In the genomic region with DNA sequence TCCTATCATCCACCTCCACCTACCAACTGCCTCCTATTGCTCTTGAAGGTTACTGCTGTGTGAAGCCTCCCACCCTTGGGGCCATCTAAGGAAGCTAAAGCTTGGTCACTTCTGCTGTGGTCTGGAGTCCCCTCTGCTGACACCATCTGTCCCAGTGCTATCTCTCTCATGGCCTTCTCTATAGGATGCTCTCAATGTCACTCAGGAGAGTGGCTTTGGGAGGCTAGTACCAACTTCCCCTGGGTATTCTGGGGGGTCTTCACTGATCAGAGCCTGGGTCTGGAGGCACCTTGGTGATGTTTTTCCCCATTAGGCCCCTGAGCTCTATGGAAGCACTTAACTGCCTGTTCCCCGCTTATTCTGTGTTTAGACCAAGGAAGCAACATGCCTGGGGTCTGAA, we compare ENCODE assay signal across 23 cellular contexts. TPM values are rescaled to one million over a fixed set of nuclear protein-coding genes. Genes with fewer than 3 reads are reported as not detected.
A peak's percentile ranks its signal among the peaks of the same experiment; 100 is the strongest.
DNase-seq lines count a peak whose midpoint lies in the region; ATAC-seq, FAIRE-seq and TF ChIP-seq lines count a peak whose summit lies in the region.
"Had no signal": no experiment of that assay in that cellular context is flagged by ENCODE, and none has a peak within 500 bp of the region (broad histone marks: within the 10 kb centered on the region; RNA-seq: fewer than 3 reads in every experiment).

No MANE protein-coding gene starts in this region.

- no peak overlapping the region for H3K9ac ChIP-seq in HepG2 (ENCODE audit: insufficient read depth, low read depth, low read length)

- H3K36me3 ChIP-seq in HepG2 (replicated peaks in 1 of 2; ENCODE audit: control insufficient read depth in 1 of 2, insufficient read depth in 2 of 2, low read length in 2 of 2) (no peaks in the 10 kb centered on the region), right lobe of liver (no peaks in the 10 kb centered on the region), Peyer's patch (no peaks in the 10 kb centered on the region), HAP-1 (replicated peaks) (no peaks in the 10 kb centered on the region)

- peaks cover 23% of the 10 kb centered on the region for H3K4me1 ChIP-seq in HepG2 (ENCODE audit: insufficient read depth, low read length)
- peaks cover 0 to 16% (median 0%) of the 10 kb centered on the region in 4 donors for H3K4me1 ChIP-seq in right lobe of liver
- peaks cover 0 to 19% (median 0%) of the 10 kb centered on the region in 4 donors for H3K4me1 ChIP-seq in Peyer's patch
- no peaks in the 10 kb centered on the region for H3K4me1 ChIP-seq in HAP-1

- DNase-seq in HepG2 (ENCODE audit: low spot score) (no peak), right lobe of liver (no peak), Peyer's patch (no peak), HAP-1 (ENCODE audit: low spot score in 2 of 2) (no peak)
- no peak for DNase-seq in stimulated activated naive B cell treated with anti-CD40 and anti-IgM and Interleukin-4, amounts not matched to agents 10 μg/mL and 1 μg/mL and 100 μg/mL, for 72 hours
- DNase-seq in activated T-cell treated with anti-CD3 and anti-CD28 coated beads, Interleukin-2, amount 50 U/mL, for 24 hours: no peak
- DNase-seq: AML-193; CD4-positive, alpha-beta memory T cell; DMS153; DMS79; GDM1; KBM-7 had no signal

- H3K27me3 Mint-ChIP-seq in dendritic cell treated with granulocyte-macrophage colony-stimulating factor and Interleukin-4, amounts not matched to agents 40 ng/mL and 50 ng/mL, for 4 days: no peaks in the 10 kb centered on the region
- no peaks in the 10 kb centered on the region for H3K27me3 Mint-ChIP-seq in stimulated activated naive B cell treated with anti-CD40 and anti-IgM and Interleukin-4, amounts not matched to agents 10 μg/mL and 1 μg/mL and 100 μg/mL, for 72 hours
- H3K27me3 Mint-ChIP-seq in activated T-cell treated with anti-CD3 and anti-CD28 coated beads, Interleukin-2, amount 50 U/mL, for 24 hours: peaks cover 7% of the 10 kb centered on the region

- TF ChIP-seq EP300 in HepG2 (IDR thresholded peaks at IDR 0.05; ENCODE audit: low read depth in 2 of 2, low read length in 2 of 2) (no peak), HepG2 (CRISPR knock-in tag; IDR thresholded peaks at IDR 0.05; ENCODE audit: borderline replicate concordance) (no peak)

- no peak overlapping the region for H2AFZ ChIP-seq in HepG2 (ENCODE audit: low read length)

- CTCF ChIA-PET in HepG2 (lab: Yijun Ruan, JAX; ENCODE audit: low intra/inter-chr PET ratio, low total read pairs): no interaction called here

- H3K4me1 Mint-ChIP-seq in dendritic cell treated with granulocyte-macrophage colony-stimulating factor and Interleukin-4, amounts not matched to agents 40 ng/mL and 50 ng/mL, for 4 days (ENCODE audit: low read depth): peaks cover 85% of the 10 kb centered on the region
- peaks cover 40 to 74% of the 10 kb centered on the region in 2 donors for H3K4me1 Mint-ChIP-seq in stimulated activated naive B cell treated with anti-CD40 and anti-IgM and Interleukin-4, amounts not matched to agents 10 μg/mL and 1 μg/mL and 100 μg/mL, for 72 hours
- H3K4me1 Mint-ChIP-seq in activated T-cell treated with anti-CD3 and anti-CD28 coated beads, Interleukin-2, amount 50 U/mL, for 24 hours (ENCODE audit: low read depth): peaks cover 13% of the 10 kb centered on the region
- H3K4me1 Mint-ChIP-seq: GM23338 had no signal

- in situ Hi-C loops in HepG2 (cut with HindIII; ENCODE audit: extremely low pct_ligation_motif_present, low pct_unique_long_range_greater_than_20kb): no loop called here
- in situ Hi-C loops in HAP-1 (cut with MboI; ENCODE audit: low sequenced_read_pairs): no loop called here

- H3K27ac ChIP-seq in HepG2 (ENCODE audit: extremely low read length, insufficient read depth, low read length) (peak overlapping the region; percentile 29), right lobe of liver (no peak overlapping the region), Peyer's patch (peak overlapping the region in 3 of 4 donors; percentile 5 to 71 (median 57))
- H3K27ac ChIP-seq: 22Rv1, A549, C4-2B had no signal

- no peak for TF ChIP-seq RAD21 in HepG2 (CRISPR knock-in tag; IDR thresholded peaks at IDR 0.05)

- TF ChIP-seq CTCF in HepG2 (CRISPR knock-in tag; IDR thresholded peaks at IDR 0.05) (no peak), right lobe of liver (IDR thresholded peaks at IDR 0.05) (no peak), Peyer's patch (IDR thresholded peaks at IDR 0.05) (no peak)

- H4K20me1 ChIP-seq in HepG2 (ENCODE audit: insufficient read depth, low read length): no peaks in the 10 kb centered on the region

- no peaks in the 10 kb centered on the region for H3K9me3 Mint-ChIP-seq in dendritic cell treated with granulocyte-macrophage colony-stimulating factor and Interleukin-4, amounts not matched to agents 40 ng/mL and 50 ng/mL, for 4 days
- peaks cover 4 to 7% of the 10 kb centered on the region in 2 donors for H3K9me3 Mint-ChIP-seq in stimulated activated naive B cell treated with anti-CD40 and anti-IgM and Interleukin-4, amounts not matched to agents 10 μg/mL and 1 μg/mL and 100 μg/mL, for 72 hours
- no peaks in the 10 kb centered on the region for H3K9me3 Mint-ChIP-seq in activated T-cell treated with anti-CD3 and anti-CD28 coated beads, Interleukin-2, amount 50 U/mL, for 24 hours
- H3K9me3 Mint-ChIP-seq: CD4-positive, alpha-beta memory T cell; GM23338 had no signal

- WGBS in HepG2 (ENCODE audit: low lambda C conversion rate): 67% methylated on average over 1 of the region's 1 CpG
- no CpG with 5 or more reads among the region's 1 CpG for WGBS in right lobe of liver (ENCODE audit: insufficient coverage, low coverage, low lambda C conversion rate, missing lambda C conversion rate)

- H3K9me3 ChIP-seq in HepG2 (ENCODE audit: low read length) (no peaks in the 10 kb centered on the region), right lobe of liver (no peaks in the 10 kb centered on the region), Peyer's patch (no peaks in the 10 kb centered on the region), HAP-1 (no peaks in the 10 kb centered on the region)
- H3K9me3 ChIP-seq: A549 had no signal

- no peaks in the 10 kb centered on the region for H3K79me2 ChIP-seq in HepG2 (ENCODE audit: insufficient read depth, low read length)

- intact Hi-C loops in HepG2 (cut with micrococcal nuclease; ENCODE audit: unreplicated experiment) (no loop called here), right lobe of liver (cut with DNase I) (no loop called here)
- intact Hi-C loops in dendritic cell treated with granulocyte-macrophage colony-stimulating factor and Interleukin-4, amounts not matched to agents 40 ng/mL and 50 ng/mL, for 4 days (cut with micrococcal nuclease): no loop called here

- H3K4me3 ChIP-seq in HepG2 (replicated peaks in 1 of 3; ENCODE audit: insufficient read depth in 1 of 3, low read depth in 2 of 3, low read length in 3 of 3) (no peak overlapping the region), right lobe of liver (no peak overlapping the region), Peyer's patch (no peak overlapping the region), HAP-1 (no peak overlapping the region)
- H3K4me3 ChIP-seq: A549, GM23338 had no signal

- peak overlapping the region; percentile 97 for H3K27ac Mint-ChIP-seq in dendritic cell treated with granulocyte-macrophage colony-stimulating factor and Interleukin-4, amounts not matched to agents 40 ng/mL and 50 ng/mL, for 4 days
- H3K27ac Mint-ChIP-seq in stimulated activated naive B cell treated with anti-CD40 and anti-IgM and Interleukin-4, amounts not matched to agents 10 μg/mL and 1 μg/mL and 100 μg/mL, for 72 hours: peak overlapping the region; percentile 44
- no peak overlapping the region for H3K27ac Mint-ChIP-seq in activated T-cell treated with anti-CD3 and anti-CD28 coated beads, Interleukin-2, amount 50 U/mL, for 24 hours
- H3K27ac Mint-ChIP-seq: CD4-positive, alpha-beta memory T cell; GM23338 had no signal

- POLR2A ChIA-PET in HepG2 (lab: Yijun Ruan, JAX): no interaction called here

- ATAC-seq in HepG2 (peak; percentile 13; the same call in 1 of the 3 replicates), right lobe of liver (no peak), GM18861 (IDR thresholded peaks at IDR 0.05; ENCODE audit: unreplicated experiment) (no peak)
- ATAC-seq in stimulated activated naive B cell treated with anti-CD40 and anti-IgM and Interleukin-4, amounts not matched to agents 10 μg/mL and 1 μg/mL and 100 μg/mL, for 72 hours (replicated peaks): no peak
- ATAC-seq: A549, GM23338, HCT116 had no signal

- H3K36me3 Mint-ChIP-seq in dendritic cell treated with granulocyte-macrophage colony-stimulating factor and Interleukin-4, amounts not matched to agents 40 ng/mL and 50 ng/mL, for 4 days (ENCODE audit: low read depth): no peaks in the 10 kb centered on the region
- peaks cover 7 to 9% of the 10 kb centered on the region in 2 donors for H3K36me3 Mint-ChIP-seq in stimulated activated naive B cell treated with anti-CD40 and anti-IgM and Interleukin-4, amounts not matched to agents 10 μg/mL and 1 μg/mL and 100 μg/mL, for 72 hours
- H3K36me3 Mint-ChIP-seq in activated T-cell treated with anti-CD3 and anti-CD28 coated beads, Interleukin-2, amount 50 U/mL, for 24 hours (ENCODE audit: low read depth): no peaks in the 10 kb centered on the region
- H3K36me3 Mint-ChIP-seq: CD4-positive, alpha-beta memory T cell had no signal

- no TSS peak for BruUV-seq in HepG2 (replicated peaks; lab: Mats Ljungman, UMichigan)

- no peak for TF ChIP-seq POLR2A in HepG2 (IDR thresholded peaks at IDR 0.05; ENCODE audit: insufficient read depth in 1 of 2, low read depth in 2 of 2, low read length in 2 of 2)
- no peak for TF ChIP-seq POLR2A in right lobe of liver (IDR thresholded peaks at IDR 0.05)
- TF ChIP-seq POLR2A in Peyer's patch (IDR thresholded peaks at IDR 0.05): no peak

- FAIRE-seq in HepG2 (lab: Jason Lieb, UNC): no peak
- FAIRE-seq: A549, GM19239, H54 had no signal

- H3K4me2 ChIP-seq in HepG2 (ENCODE audit: low read depth, low read length): peak overlapping the region; percentile 52; the same call in 1 of the 2 replicates
- H3K4me2 ChIP-seq: A549, GM23338 had no signal

- no peak overlapping the region for H3K4me3 Mint-ChIP-seq in dendritic cell treated with granulocyte-macrophage colony-stimulating factor and Interleukin-4, amounts not matched to agents 40 ng/mL and 50 ng/mL, for 4 days
- H3K4me3 Mint-ChIP-seq in stimulated activated naive B cell treated with anti-CD40 and anti-IgM and Interleukin-4, amounts not matched to agents 10 μg/mL and 1 μg/mL and 100 μg/mL, for 72 hours: no peak overlapping the region
- H3K4me3 Mint-ChIP-seq in activated T-cell treated with anti-CD3 and anti-CD28 coated beads, Interleukin-2, amount 50 U/mL, for 24 hours: no peak overlapping the region
- H3K4me3 Mint-ChIP-seq: CD4-positive, alpha-beta memory T cell; GM23338 had no signal

- H3K27me3 ChIP-seq in HepG2 (ENCODE audit: control insufficient read depth in 1 of 2, insufficient read depth in 2 of 2, low read length in 2 of 2): 0 out of 5 replicates have a peak, but pooled peaks cover 0 to 3% of the 10 kb centered on the region in 2 experiments
- H3K27me3 ChIP-seq in right lobe of liver: no peaks in the 10 kb centered on the region
- no peaks in the 10 kb centered on the region for H3K27me3 ChIP-seq in Peyer's patch
- H3K27me3 ChIP-seq in HAP-1 (ENCODE audit: low read depth): no peaks in the 10 kb centered on the region

RNA-seq across cellular contexts. Expression of gene NCF2, which starts 12.3 kb away (rescaled TPM):
- total RNA-seq in HepG2 (2016; rRNA removed; fragmentation: Illumina TruSeq; extraction: Trizol) (0.46 and 1.1 TPM in 2 replicates), right lobe of liver (10 to 100 TPM in 3 of 6 experiments, 1 to 10 TPM in 3; 3.0 to 11.4 (median 7.9) TPM), Peyer's patch (10 to 100 TPM in 1 of 4 donors, 1 to 10 TPM in 3; 1.6 to 13.2 (median 5.6) TPM)
- total RNA-seq in HepG2 (2016; cell fraction: cytosol; rRNA removed; fragmentation: Illumina TruSeq; extraction: Trizol; ENCODE audit: low read depth): 0.26 and 0.30 TPM in 2 replicates
- 0.37 and 0.41 TPM in 2 replicates for total RNA-seq in HepG2 (2016; cell fraction: insoluble cytoplasmic fraction; rRNA removed; fragmentation: Illumina TruSeq; extraction: Trizol)
- total RNA-seq in HepG2 (2016; cell fraction: membrane; rRNA removed; fragmentation: Illumina TruSeq; extraction: Trizol): 0.14 and 0.19 TPM in 2 replicates
- total RNA-seq in HepG2 (2016; cell fraction: nucleus; rRNA removed; fragmentation: Illumina TruSeq; extraction: Trizol): not detected in 2 replicates
- 0.18 and 0.25 TPM in 2 replicates for polyA plus RNA-seq in HepG2 (2011; rRNA removed)
- 0.50 and 0.68 TPM in 2 replicates for polyA plus RNA-seq in HepG2 (2011; cell fraction: cytosol; rRNA removed)
- 0.10 and 0.35 TPM in 2 replicates for polyA plus RNA-seq in HepG2 (2011; cell fraction: nucleus; rRNA removed)
- 0.21 and 0.25 TPM in 2 replicates for polyA plus RNA-seq in HepG2 (2012)
- polyA plus RNA-seq in HepG2 (2016; cell fraction: cytosol; fragmentation: Illumina TruSeq; extraction: Trizol; ENCODE audit: low read depth): 0.14 and 0.24 TPM in 2 replicates
- polyA plus RNA-seq in HepG2 (2016; cell fraction: insoluble cytoplasmic fraction; fragmentation: Illumina TruSeq; extraction: Trizol; ENCODE audit: low read depth): 0.27 and 1.4 TPM in 2 replicates
- polyA plus RNA-seq in HepG2 (2016; cell fraction: membrane; fragmentation: Illumina TruSeq; extraction: Trizol; ENCODE audit: low read depth): 0.43 and 0.53 TPM in 2 replicates
- polyA plus RNA-seq in HepG2 (2016; cell fraction: nucleus; fragmentation: Illumina TruSeq; extraction: Trizol; ENCODE audit: insufficient read depth, low read depth): 0.72 TPM in 1 of 2 replicates, not detected in the other
- polyA minus RNA-seq in HepG2 (2011; rRNA and poly(A)+ RNA removed; ENCODE audit: low replicate concordance): 3.3 TPM in 1 of 2 replicates, not detected in the other
- polyA minus RNA-seq in HepG2 (2011; cell fraction: cytosol; rRNA and poly(A)+ RNA removed): not detected in 2 replicates
- polyA minus RNA-seq in HepG2 (2011; cell fraction: nucleus; rRNA and poly(A)+ RNA removed): not detected in 2 replicates
- total RNA-seq: GM23338 had no signal
- polyA plus RNA-seq: GM23338 had no signal

RNA-seq across cellular contexts. Expression of gene ARPC5, which starts 33.1 kb away (rescaled TPM):
- 106 and 148 TPM in 2 replicates for total RNA-seq in HepG2 (2016; rRNA removed; fragmentation: Illumina TruSeq; extraction: Trizol)
- 8.0 and 11.5 TPM in 2 replicates for total RNA-seq in HepG2 (2016; cell fraction: cytosol; rRNA removed; fragmentation: Illumina TruSeq; extraction: Trizol; ENCODE audit: low read depth)
- total RNA-seq in HepG2 (2016; cell fraction: insoluble cytoplasmic fraction; rRNA removed; fragmentation: Illumina TruSeq; extraction: Trizol): 110 and 163 TPM in 2 replicates
- 39.6 and 47.2 TPM in 2 replicates for total RNA-seq in HepG2 (2016; cell fraction: membrane; rRNA removed; fragmentation: Illumina TruSeq; extraction: Trizol)
- 45.8 TPM in 2 replicates for total RNA-seq in HepG2 (2016; cell fraction: nucleus; rRNA removed; fragmentation: Illumina TruSeq; extraction: Trizol)
- polyA plus RNA-seq in HepG2 (2011; rRNA removed): 40.1 and 48.4 TPM in 2 replicates
- 21.1 and 33.4 TPM in 2 replicates for polyA plus RNA-seq in HepG2 (2011; cell fraction: cytosol; rRNA removed)
- 7.7 and 10.0 TPM in 2 replicates for polyA plus RNA-seq in HepG2 (2011; cell fraction: nucleus; rRNA removed)
- polyA plus RNA-seq in HepG2 (2012): 50.2 and 53.9 TPM in 2 replicates
- polyA plus RNA-seq in HepG2 (2016; cell fraction: cytosol; fragmentation: Illumina TruSeq; extraction: Trizol; ENCODE audit: low read depth): 8.8 and 9.5 TPM in 2 replicates
- polyA plus RNA-seq in HepG2 (2016; cell fraction: insoluble cytoplasmic fraction; fragmentation: Illumina TruSeq; extraction: Trizol; ENCODE audit: low read depth): 146 and 157 TPM in 2 replicates
- 29.5 and 30.2 TPM in 2 replicates for polyA plus RNA-seq in HepG2 (2016; cell fraction: membrane; fragmentation: Illumina TruSeq; extraction: Trizol; ENCODE audit: low read depth)
- polyA plus RNA-seq in HepG2 (2016; cell fraction: nucleus; fragmentation: Illumina TruSeq; extraction: Trizol; ENCODE audit: insufficient read depth, low read depth): 58.8 and 62.7 TPM in 2 replicates
- 16.7 and 70.1 TPM in 2 replicates for polyA minus RNA-seq in HepG2 (2011; rRNA and poly(A)+ RNA removed; ENCODE audit: low replicate concordance)
- 28.3 and 29.7 TPM in 2 replicates for polyA minus RNA-seq in HepG2 (2011; cell fraction: cytosol; rRNA and poly(A)+ RNA removed)
- 44.3 and 44.4 TPM in 2 replicates for polyA minus RNA-seq in HepG2 (2011; cell fraction: nucleus; rRNA and poly(A)+ RNA removed)
- 10 to 100 TPM; 23.6 to 70.5 (median 41.3) TPM for total RNA-seq in right lobe of liver
- 10 to 100 TPM; 57.9 to 86.7 (median 67.9) TPM for total RNA-seq in Peyer's patch

RNA-seq across cellular contexts. Expression of gene APOBEC4, which starts 50.6 kb away (rescaled TPM):
- total RNA-seq in HepG2 (2016; rRNA removed; fragmentation: Illumina TruSeq; extraction: Trizol) (not detected in 2 replicates), right lobe of liver (not detected), Peyer's patch (under 1 TPM in 1 of 4 donors, not detected in 3; 0.85 TPM)
- not detected in 2 replicates for total RNA-seq in HepG2 (2016; cell fraction: cytosol; rRNA removed; fragmentation: Illumina TruSeq; extraction: Trizol; ENCODE audit: low read depth)
- not detected in 2 replicates for total RNA-seq in HepG2 (2016; cell fraction: insoluble cytoplasmic fraction; rRNA removed; fragmentation: Illumina TruSeq; extraction: Trizol)
- total RNA-seq in HepG2 (2016; cell fraction: membrane; rRNA removed; fragmentation: Illumina TruSeq; extraction: Trizol): not detected in 2 replicates
- total RNA-seq in HepG2 (2016; cell fraction: nucleus; rRNA removed; fragmentation: Illumina TruSeq; extraction: Trizol): not detected in 2 replicates
- polyA plus RNA-seq in HepG2 (2011; rRNA removed): not detected in 2 replicates
- not detected in 2 replicates for polyA plus RNA-seq in HepG2 (2011; cell fraction: cytosol; rRNA removed)
- polyA plus RNA-seq in HepG2 (2011; cell fraction: nucleus; rRNA removed): not detected in 2 replicates
- not detected in 2 replicates for polyA plus RNA-seq in HepG2 (2012)
- not detected in 2 replicates for polyA plus RNA-seq in HepG2 (2016; cell fraction: cytosol; fragmentation: Illumina TruSeq; extraction: Trizol; ENCODE audit: low read depth)
- not detected in 2 replicates for polyA plus RNA-seq in HepG2 (2016; cell fraction: insoluble cytoplasmic fraction; fragmentation: Illumina TruSeq; extraction: Trizol; ENCODE audit: low read depth)
- not detected in 2 replicates for polyA plus RNA-seq in HepG2 (2016; cell fraction: membrane; fragmentation: Illumina TruSeq; extraction: Trizol; ENCODE audit: low read depth)
- not detected in 2 replicates for polyA plus RNA-seq in HepG2 (2016; cell fraction: nucleus; fragmentation: Illumina TruSeq; extraction: Trizol; ENCODE audit: insufficient read depth, low read depth)
- polyA minus RNA-seq in HepG2 (2011; rRNA and poly(A)+ RNA removed; ENCODE audit: low replicate concordance): not detected in 2 replicates
- polyA minus RNA-seq in HepG2 (2011; cell fraction: cytosol; rRNA and poly(A)+ RNA removed): not detected in 2 replicates
- polyA minus RNA-seq in HepG2 (2011; cell fraction: nucleus; rRNA and poly(A)+ RNA removed): not detected in 2 replicates
- total RNA-seq: CD4-positive, alpha-beta memory T cell; Daoy; GM23338 had no signal
- polyA plus RNA-seq: A549; BJ; CD4-positive, alpha-beta memory T cell had no signal

Comparison
In these comparisons a context has a peak if more than half of its experiments do, and no peak if none do; other contexts are left out.
1. H3K27ac ChIP-seq: peak in HepG2 (single experiment) and Peyer's patch (3 of 4); none in right lobe of liver (0 of 3).